In genomic region chr7:24894670-24895221, GRCh38 we compare ENCODE assay signal across 11 cellular contexts.
DNase-seq lines count a peak whose midpoint lies in the region; ATAC-seq and TF ChIP-seq lines count a peak whose summit lies in the region.
"Had no signal": no experiment of that assay in that cellular context is flagged by ENCODE, and none has a peak within 500 bp of the region (broad histone marks: within the 10 kb centered on the region; RNA-seq: fewer than 3 reads in every experiment).

No MANE protein-coding gene starts in this region.

- H3K4me3 ChIP-seq in HFF-Myc (replicated peaks; ENCODE audit: low read depth, low read length) (no peak overlapping the region), astrocyte of the spinal cord (ENCODE audit: low read depth, low read length) (no peak overlapping the region), tibial artery (no peak overlapping the region), tibial nerve (no peak overlapping the region)
- H3K4me3 ChIP-seq: coronary artery had no signal

- H3K36me3 ChIP-seq in tibial artery (no peaks in the 10 kb centered on the region), tibial nerve (no peaks in the 10 kb centered on the region)

- DNase-seq in AG09319 (ENCODE audit: extremely low read depth, low read depth) (no peak), HFF-Myc (ENCODE audit: extremely low read depth, low read depth) (no peak), astrocyte of the spinal cord (ENCODE audit: low read depth, low spot score) (no peak), iPS-NIHi11 (ENCODE audit: low spot score) (peak; percentile 47), sciatic nerve (ENCODE audit: low spot score) (no peak), tibial artery (no peak), tibial nerve (ENCODE audit: low spot score in 2 of 2) (no peak)
- no peak for DNase-seq in activated naive CD4-positive, alpha-beta T cell treated with anti-CD3 and anti-CD28 coated beads, Interleukin-2, amount 10 ng/mL, durations not matched to agents 7 days and 5 days
- DNase-seq: DMS79, NCI-H1092 treated with DMSO at 0.1 percent for 48 hours had no signal

- peak; percentile 40 for TF ChIP-seq CTCF in AG09319 (IDR thresholded peaks at IDR 0.05; ENCODE audit: low read depth, low read length)
- peak; percentile 38 for TF ChIP-seq CTCF in HFF-Myc (IDR thresholded peaks at IDR 0.05; ENCODE audit: low read depth, low read length, missing control alignments)
- peak; percentile 57 for TF ChIP-seq CTCF in astrocyte of the spinal cord (IDR thresholded peaks at IDR 0.05; ENCODE audit: low read depth, low read length)
- peak in 1 of 2 experiments; percentile 15 for TF ChIP-seq CTCF in tibial artery (IDR thresholded peaks at IDR 0.05)
- TF ChIP-seq CTCF in tibial nerve (IDR thresholded peaks at IDR 0.05) = no peak

- no peaks in the 10 kb centered on the region for H3K27me3 Mint-ChIP-seq in activated naive CD4-positive, alpha-beta T cell treated with anti-CD3 and anti-CD28 coated beads, Interleukin-2, amount 10 ng/mL, durations not matched to agents 7 days and 5 days

- no peak overlapping the region for H3K27ac Mint-ChIP-seq in activated naive CD4-positive, alpha-beta T cell treated with anti-CD3 and anti-CD28 coated beads, Interleukin-2, amount 10 ng/mL, durations not matched to agents 7 days and 5 days

- H3K9me3 Mint-ChIP-seq in activated naive CD4-positive, alpha-beta T cell treated with anti-CD3 and anti-CD28 coated beads, Interleukin-2, amount 10 ng/mL, durations not matched to agents 7 days and 5 days = no peaks in the 10 kb centered on the region

- no peak for TF ChIP-seq EP300 in tibial nerve (IDR thresholded peaks at IDR 0.05)

- intact Hi-C loops in sciatic nerve (cut with DNase I) (no loop called here), tibial artery (cut with DNase I; ENCODE audit: low total_unique reads) (no loop called here)

- peaks cover 51% of the 10 kb centered on the region for H3K4me1 Mint-ChIP-seq in activated naive CD4-positive, alpha-beta T cell treated with anti-CD3 and anti-CD28 coated beads, Interleukin-2, amount 10 ng/mL, durations not matched to agents 7 days and 5 days

- in situ Hi-C loops in astrocyte of the spinal cord (cut with HindIII; ENCODE audit: low sequenced_read_pairs) = no loop called here

- H3K27me3 ChIP-seq in tibial artery (no peaks in the 10 kb centered on the region), tibial nerve (no peaks in the 10 kb centered on the region)

- WGBS in tibial nerve, 2 donors = 61 to 64% methylated on average over 5 of the region's 5 CpGs

- CTCF ChIA-PET in activated naive CD4-positive, alpha-beta T cell treated with anti-CD3 and anti-CD28 coated beads, Interleukin-2, amount 10 ng/mL, durations not matched to agents 7 days and 5 days (lab: Charles Lee) = interaction anchor here (0.8 to 2.1 kb wide), 4 partner anchors 9 to 134 kb away, joined by 3 to 5 read pairs (median 4); no protein-coding TSS in a partner anchor

- no peak overlapping the region for H3K4me3 Mint-ChIP-seq in activated naive CD4-positive, alpha-beta T cell treated with anti-CD3 and anti-CD28 coated beads, Interleukin-2, amount 10 ng/mL, durations not matched to agents 7 days and 5 days

- H3K4me1 ChIP-seq in tibial artery (no peaks in the 10 kb centered on the region), tibial nerve (no peaks in the 10 kb centered on the region)

- H3K27ac ChIP-seq in tibial artery (no peak overlapping the region), tibial nerve (no peak overlapping the region)
- H3K27ac ChIP-seq: coronary artery had no signal

- peaks cover 27% of the 10 kb centered on the region for H3K36me3 Mint-ChIP-seq in activated naive CD4-positive, alpha-beta T cell treated with anti-CD3 and anti-CD28 coated beads, Interleukin-2, amount 10 ng/mL, durations not matched to agents 7 days and 5 days

- no peaks in the 10 kb centered on the region for H3K9me3 ChIP-seq in tibial artery
- H3K9me3 ChIP-seq in tibial nerve = no peaks in the 10 kb centered on the region

- ATAC-seq in sciatic nerve = no peak

- TF ChIP-seq POLR2A in tibial nerve (IDR thresholded peaks at IDR 0.05) = no peak

Comparison
In these comparisons a context has a peak if more than half of its experiments do, and no peak if none do; other contexts are left out.
1. CTCF ChIP-seq: peak in AG09319 (single experiment), HFF-Myc (single experiment) and astrocyte of the spinal cord (single experiment); none in tibial nerve (0 of 5).